In the genomic region with DNA sequence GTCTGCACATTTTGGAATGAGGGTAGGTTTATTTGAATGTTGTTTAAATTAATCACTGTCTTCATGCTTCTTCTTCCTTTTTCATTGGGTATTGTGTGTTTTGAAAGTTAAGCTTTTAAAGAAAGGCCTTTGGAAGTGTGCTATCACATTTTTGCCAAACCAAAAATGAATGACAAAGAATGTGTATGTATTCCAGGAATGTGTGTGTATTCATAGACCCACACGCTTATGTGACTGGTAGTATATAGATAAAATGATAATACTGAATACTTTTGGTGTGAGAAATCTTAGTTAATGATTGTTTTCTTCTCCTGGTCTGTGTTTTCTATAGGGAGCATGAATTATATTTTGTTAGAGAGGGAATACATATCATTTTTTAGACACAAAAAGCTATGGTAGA, we compare ENCODE assay signal across 17 cellular contexts.
DNase-seq lines count a peak whose midpoint lies in the region; ATAC-seq, FAIRE-seq and TF ChIP-seq lines count a peak whose summit lies in the region.
"Had no signal": no experiment of that assay in that cellular context is flagged by ENCODE, and none has a peak within 500 bp of the region (broad histone marks: within the 10 kb centered on the region; RNA-seq: fewer than 3 reads in every experiment).

No MANE protein-coding gene starts in this region.

- intact Hi-C loops in activated CD8-positive, alpha-beta T cell treated with anti-CD3 and anti-CD28 coated beads for 36 hours (cut with micrococcal nuclease) = no loop called here
- intact Hi-C loops in left colon (cut with DNase I, micrococcal nuclease) = no loop called here

- no peaks in the 10 kb centered on the region for H3K4me1 Mint-ChIP-seq in activated CD8-positive, alpha-beta T cell treated with anti-CD3 and anti-CD28 coated beads for 36 hours (ENCODE audit: low read depth)

- no peak overlapping the region for H3K27ac ChIP-seq in brain microvascular endothelial cell
- H3K27ac ChIP-seq: A549 had no signal

- H3K4me3 ChIP-seq in brain microvascular endothelial cell (ENCODE audit: low read depth, low read length) = no peak overlapping the region
- H3K4me3 ChIP-seq: A549 had no signal

- ATAC-seq in activated CD8-positive, alpha-beta T cell treated with anti-CD3 and anti-CD28 coated beads for 36 hours = no peak
- ATAC-seq in left colon = no peak
- ATAC-seq: A549, Right ventricle myocardium inferior had no signal

- in situ Hi-C loops in brain microvascular endothelial cell (cut with HindIII; ENCODE audit: low pct_ligation_motif_present, low sequenced_read_pairs) = no loop called here

- H3K9me3 Mint-ChIP-seq in activated CD8-positive, alpha-beta T cell treated with anti-CD3 and anti-CD28 coated beads for 36 hours = peaks cover 4% of the 10 kb centered on the region

- H3K27ac Mint-ChIP-seq in activated CD8-positive, alpha-beta T cell treated with anti-CD3 and anti-CD28 coated beads for 36 hours = no peak overlapping the region

- no peaks in the 10 kb centered on the region for H3K27me3 ChIP-seq in brain microvascular endothelial cell (replicated peaks)

- peak; percentile 29 for FAIRE-seq in RCC 7860 (lab: Jason Lieb, UNC)
- FAIRE-seq: A549 had no signal

- H3K36me3 Mint-ChIP-seq in activated CD8-positive, alpha-beta T cell treated with anti-CD3 and anti-CD28 coated beads for 36 hours (ENCODE audit: low read depth) = no peaks in the 10 kb centered on the region

- no peaks in the 10 kb centered on the region for H3K27me3 Mint-ChIP-seq in activated CD8-positive, alpha-beta T cell treated with anti-CD3 and anti-CD28 coated beads for 36 hours

- POLR2A ChIA-PET in activated CD8-positive, alpha-beta T cell treated with anti-CD3 and anti-CD28 coated beads for 36 hours (lab: Charles Lee) = no interaction called here

- DNase-seq in EL = peak; percentile 65
- DNase-seq in RCC 7860 (ENCODE audit: low spot score) = peak; percentile 69
- DNase-seq in brain microvascular endothelial cell = peak; percentile 13
- peak; percentile 48 for DNase-seq in glomerular visceral epithelial cell (ENCODE audit: extremely low spot score)
- no peak for DNase-seq in activated CD8-positive, alpha-beta T cell treated with anti-CD3 and anti-CD28 coated beads for 36 hours
- DNase-seq in effector CD4-positive, alpha-beta T cell = no peak
- no peak for DNase-seq in left colon
- DNase-seq in medulla oblongata (ENCODE audit: extremely low spot score) = no peak
- DNase-seq: C1 segment of cervical spinal cord, H7, KG1, NCI-H1048, NCI-H146, NCI-H2081, NCI-H510A treated with DMSO at 0.1 percent for 48 hours had no signal

- TF ChIP-seq CTCF in brain microvascular endothelial cell (IDR thresholded peaks at IDR 0.05; ENCODE audit: low read depth, low read length, missing control alignments) = no peak
- no peak for TF ChIP-seq CTCF in activated CD8-positive, alpha-beta T cell treated with anti-CD3 and anti-CD28 coated beads for 36 hours (IDR thresholded peaks at IDR 0.05)

- CTCF ChIA-PET in activated CD8-positive, alpha-beta T cell treated with anti-CD3 and anti-CD28 coated beads for 36 hours (lab: Charles Lee) = no interaction called here

- H3K36me3 ChIP-seq in brain microvascular endothelial cell (replicated peaks) = no peaks in the 10 kb centered on the region

- H3K4me3 Mint-ChIP-seq in activated CD8-positive, alpha-beta T cell treated with anti-CD3 and anti-CD28 coated beads for 36 hours = no peak overlapping the region

Comparison
In these comparisons a context has a peak if more than half of its experiments do, and no peak if none do; other contexts are left out.
1. DNase-seq: peak in EL (single experiment), RCC 7860 (single experiment), brain microvascular endothelial cell (single experiment) and glomerular visceral epithelial cell (single experiment); none in activated CD8-positive, alpha-beta T cell treated with anti-CD3 and anti-CD28 coated beads for 36 hours (single experiment), effector CD4-positive, alpha-beta T cell (single experiment), left colon (0 of 2) and medulla oblongata (single experiment).